ENCODE assay signal across 8 cellular contexts in the genomic region with DNA sequence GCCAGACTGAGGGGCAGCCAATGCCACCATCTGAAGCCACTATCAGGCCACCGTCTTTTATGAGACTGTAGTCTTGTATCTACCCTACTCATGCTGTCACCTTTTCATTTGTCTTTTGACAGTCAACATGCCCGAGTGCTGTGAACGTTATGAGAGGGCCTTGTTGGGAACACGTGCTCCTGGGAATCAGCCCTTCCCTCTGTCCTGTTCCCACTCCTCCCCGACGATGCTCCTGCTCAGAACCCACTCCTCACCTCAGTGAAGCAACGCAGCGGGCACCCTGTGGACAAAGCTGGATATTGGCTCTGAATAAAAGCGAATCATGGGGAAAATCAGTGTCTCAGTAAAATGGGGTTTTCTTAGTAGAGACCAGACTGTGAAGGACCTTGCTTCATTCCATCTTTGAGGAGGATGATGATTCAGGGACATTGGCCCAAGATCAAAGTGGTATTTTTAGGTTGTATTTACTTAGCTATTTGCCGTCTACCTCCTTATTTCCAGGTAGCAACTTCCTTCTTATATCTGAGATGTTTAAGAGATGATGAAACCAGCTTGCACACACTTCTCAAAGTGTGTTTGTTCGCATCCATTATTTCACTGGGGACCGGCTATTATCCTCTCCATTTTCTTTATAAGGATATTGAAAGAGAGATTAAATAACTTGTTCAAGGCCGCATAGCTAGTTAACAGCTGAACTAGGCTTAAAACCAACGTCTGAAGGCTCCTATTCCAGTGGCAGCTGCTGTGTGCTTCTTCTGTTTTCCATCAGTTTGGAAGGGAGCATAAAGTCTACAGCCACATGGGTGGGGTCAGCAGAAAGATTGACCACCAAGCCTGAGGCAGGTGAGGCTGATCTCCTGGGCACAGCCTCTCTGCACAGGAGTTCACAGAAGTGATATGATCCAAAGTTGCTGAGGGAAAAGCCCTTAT. TPM values are rescaled to one million over a fixed set of nuclear protein-coding genes. Genes with fewer than 3 reads are reported as not detected.
A peak's percentile ranks its signal among the peaks of the same experiment; 100 is the strongest.
DNase-seq lines count a peak whose midpoint lies in the region; ATAC-seq, FAIRE-seq and TF ChIP-seq lines count a peak whose summit lies in the region.

No MANE protein-coding gene starts in this region.

- H3K36me3 ChIP-seq in heart left ventricle (no peaks in the 10 kb centered on the region), muscle layer of duodenum (ENCODE audit: control insufficient read depth in 1 of 2, insufficient read depth in 2 of 2, low read length in 2 of 2) (no peaks in the 10 kb centered on the region)

- ATAC-seq in heart left ventricle (no peak), GM21390 (IDR thresholded peaks at IDR 0.05; ENCODE audit: unreplicated experiment) (no peak)
- ATAC-seq in stimulated activated naive CD8-positive, alpha-beta T cell treated with anti-CD3 and anti-CD28 coated beads, Interleukin-15, Interleukin-2, amounts not matched to agents 100 U/mL and 50 U/mL, for 24 hours, result no peak

- 66 to 78% (median 69%) methylated on average over 13 to 14 of the region's 14 CpGs for WGBS in heart left ventricle, 4 donors

- no peak for DNase-seq in heart left ventricle
- no peak for DNase-seq in cardiac septum (ENCODE audit: low spot score)
- no peak for DNase-seq in coronary artery (ENCODE audit: low spot score)
- no peak for DNase-seq in urothelium cell line (ENCODE audit: low spot score)
- DNase-seq in NCI-H2081 treated with DMSO at 0.1 percent for 48 hours (lab: John Stamatoyannopoulos, UW), result no peak
- DNase-seq in stimulated activated naive CD8-positive, alpha-beta T cell treated with anti-CD3 and anti-CD28 coated beads, Interleukin-15, Interleukin-2, amounts not matched to agents 100 U/mL and 50 U/mL, for 24 hours, result no peak

- H3K27ac ChIP-seq in heart left ventricle (peak overlapping the region; percentile 64 to 99 (median 92)), coronary artery (peak overlapping the region; percentile 94 to 96), muscle layer of duodenum (ENCODE audit: low read length) (peak overlapping the region; percentile 86)

- H3K4me3 ChIP-seq in heart left ventricle, result no peak overlapping the region
- H3K4me3 ChIP-seq in coronary artery, result no peak overlapping the region
- H3K4me3 ChIP-seq in muscle layer of duodenum (ENCODE audit: low read depth in 1 of 2, low read length in 2 of 2), result peak overlapping the region in 1 of 2 donors; percentile 14

- H3K27me3 ChIP-seq in heart left ventricle (no peaks in the 10 kb centered on the region), muscle layer of duodenum (ENCODE audit: low read depth, low read length) (no peaks in the 10 kb centered on the region)

- FAIRE-seq in urothelium cell line (lab: Jason Lieb, UNC), result peak; percentile 35

- peaks cover 17 to 94% (median 71%) of the 10 kb centered on the region in 12 donors for H3K4me1 ChIP-seq in heart left ventricle
- peaks cover 55 to 57% of the 10 kb centered on the region in 2 donors for H3K4me1 ChIP-seq in muscle layer of duodenum (ENCODE audit: control insufficient read depth in 1 of 2, insufficient read depth in 2 of 2, low read length in 2 of 2)

- H3K9me3 ChIP-seq in heart left ventricle, result peaks cover 0 to 3% (median 0%) of the 10 kb centered on the region in 12 donors
- no peaks in the 10 kb centered on the region for H3K9me3 ChIP-seq in muscle layer of duodenum (ENCODE audit: control insufficient read depth in 1 of 2, low read length in 2 of 2)

- intact Hi-C loops in heart left ventricle (cut with DNase I), result loop anchor here in 1 of 10 donors (5.0 kb wide), 1 partner anchor 43 kb away; the partner anchor contains the start of gene CTDSP2
- intact Hi-C loops in cardiac septum (cut with DNase I), result no loop called here

- no peak for TF ChIP-seq CTCF in heart left ventricle (IDR thresholded peaks at IDR 0.05)
- no peak for TF ChIP-seq CTCF in coronary artery (IDR thresholded peaks at IDR 0.05)

- TF ChIP-seq POLR2A in heart left ventricle (IDR thresholded peaks at IDR 0.05), result no peak

RNA-seq across cellular contexts. Expression of gene CTDSP2, which starts 43.9 kb away (rescaled TPM):
- total RNA-seq in heart left ventricle (100 to 1,000 TPM in 3 of 9 donors, 10 to 100 TPM in 6; 69.9 to 191 (median 89.3) TPM), cardiac septum (89.2 TPM)
- polyA plus RNA-seq in heart left ventricle, result 10 to 100 TPM; 28.0 to 68.4 TPM

RNA-seq across cellular contexts. Expression of gene ATP23, which starts 50.9 kb away (rescaled TPM):
- 1 to 10 TPM; 1.8 to 7.4 (median 5.3) TPM for total RNA-seq in heart left ventricle
- 10 to 100 TPM in 1 of 2 donors, 1 to 10 TPM in 1; 8.1 to 10.4 TPM for polyA plus RNA-seq in heart left ventricle
- total RNA-seq in cardiac septum, result 6.2 TPM
